Comparison of ENCODE assay signal across 1 cellular context in genomic region chr5:141824717-141825116, GRCh38.
A peak's percentile ranks its signal among the peaks of the same experiment; 100 is the strongest.
TF ChIP-seq lines count a peak whose summit lies in the region.

No MANE protein-coding gene starts in this region.

TF ChIP-seq in H1, 55 proteins besides CTCF, POLR2A, EP300 and RAD21:
- TF ChIP-seq MAFK (IDR thresholded peaks at IDR 0.05; ENCODE audit: low read depth, low read length) (peak; percentile 73), NRF1 (IDR thresholded peaks at IDR 0.05; ENCODE audit: low read depth, low read length) (no peak)
TF ChIP-seq in H1: peak in this region for 1.
